ENCODE assay signal across 9 cellular contexts in genomic region chr12:111412830-111413441, GRCh38. TPM values are rescaled to one million over a fixed set of nuclear protein-coding genes. Genes with fewer than 3 reads are reported as not detected.
DNase-seq lines count a peak whose midpoint lies in the region; ATAC-seq and TF ChIP-seq lines count a peak whose summit lies in the region.
"Had no signal": no experiment of that assay in that cellular context is flagged by ENCODE, and none has a peak within 500 bp of the region (broad histone marks: within the 10 kb centered on the region; RNA-seq: fewer than 3 reads in every experiment).

No MANE protein-coding gene starts in this region.

- no peak for TF ChIP-seq EP300 in transverse colon (IDR thresholded peaks at IDR 0.05; ENCODE audit: low read depth)

- H2BK5ac ChIP-seq in mesenchymal stem cell (ENCODE audit: low read depth, low read length, poor library complexity, severe bottlenecking): peak overlapping the region; percentile 45

- peaks cover 28% of the 10 kb centered on the region for H3K4me1 ChIP-seq in cardiac muscle cell (ENCODE audit: low read depth)
- H3K4me1 ChIP-seq in mesenchymal stem cell (ENCODE audit: control insufficient read depth, insufficient read depth, low read depth, low read length): peaks cover 59% of the 10 kb centered on the region
- peaks cover 15 to 55% (median 34%) of the 10 kb centered on the region in 4 donors for H3K4me1 ChIP-seq in transverse colon

- no peaks in the 10 kb centered on the region for H3K36me3 ChIP-seq in cardiac muscle cell
- peaks cover 9 to 23% of the 10 kb centered on the region in 2 experiments for H3K36me3 ChIP-seq in mesenchymal stem cell (ENCODE audit: control insufficient read depth in 1 of 2, insufficient read depth in 2 of 2, low read depth in 1 of 2, low read length in 2 of 2)
- no peaks in the 10 kb centered on the region for H3K36me3 ChIP-seq in transverse colon

- no peak overlapping the region for H4K91ac ChIP-seq in mesenchymal stem cell (ENCODE audit: low read length)

- H3K27ac ChIP-seq in cardiac muscle cell (peak overlapping the region; percentile 82), mesenchymal stem cell (ENCODE audit: low read length, poor library complexity, severe bottlenecking) (peak overlapping the region; percentile 94), transverse colon (peak overlapping the region; percentile 28 to 93 (median 80))

- DNase-seq in cardiac muscle cell (ENCODE audit: low read depth in 1 of 2, low spot score in 1 of 2): no peak
- DNase-seq in cardiac septum (ENCODE audit: low spot score): no peak
- no peak for DNase-seq in activated naive CD4-positive, alpha-beta T cell treated with anti-CD3 and anti-CD28 coated beads, Interleukin-2, amount 50 U/mL, for 72 hours (ENCODE audit: low spot score in 2 of 2)
- no peak for DNase-seq in mesenchymal stem cell
- DNase-seq in transverse colon: no peak
- DNase-seq: NCI-H526 had no signal

- H3K36me3 Mint-ChIP-seq in activated naive CD4-positive, alpha-beta T cell treated with anti-CD3 and anti-CD28 coated beads, Interleukin-2, amount 50 U/mL, for 72 hours: peaks cover 8 to 9% of the 10 kb centered on the region in 2 donors

- no peak for TF ChIP-seq CTCF in cardiac muscle cell (IDR thresholded peaks at IDR 0.05; ENCODE audit: low read depth, low read length)
- TF ChIP-seq CTCF in transverse colon (IDR thresholded peaks at IDR 0.05): no peak

- no peak for TF ChIP-seq POLR2A in transverse colon (IDR thresholded peaks at IDR 0.05)

- H3K18ac ChIP-seq in mesenchymal stem cell (ENCODE audit: low read depth in 1 of 2, low read length in 2 of 2): peak overlapping the region; percentile 40 to 83

- WGBS in mesenchymal stem cell: 50% methylated on average over 6 of the region's 6 CpGs
- 70% methylated on average over 6 of the region's 6 CpGs; no CpG with 5 or more reads in 1 of the 2 donors for WGBS in transverse colon (ENCODE audit: low coverage in 1 of 2), 2 donors

- peak overlapping the region; percentile 80 to 93 for H3K27ac Mint-ChIP-seq in activated naive CD4-positive, alpha-beta T cell treated with anti-CD3 and anti-CD28 coated beads, Interleukin-2, amount 50 U/mL, for 72 hours

- ATAC-seq in activated naive CD4-positive, alpha-beta T cell treated with anti-CD3 and anti-CD28 coated beads, Interleukin-2, amount 50 U/mL, for 72 hours: no peak
- ATAC-seq in HG03175 (IDR thresholded peaks at IDR 0.05; ENCODE audit: unreplicated experiment) (no peak), GM19452 (IDR thresholded peaks at IDR 0.05; ENCODE audit: unreplicated experiment) (no peak), HG03354 (IDR thresholded peaks at IDR 0.05; ENCODE audit: poor library complexity, severe bottlenecking, unreplicated experiment) (no peak)

- no peak overlapping the region for H3K4me2 ChIP-seq in mesenchymal stem cell (ENCODE audit: low read length, poor library complexity, severe bottlenecking)

- H3K14ac ChIP-seq in mesenchymal stem cell (ENCODE audit: low read length in 2 of 2): no peak overlapping the region

- H3K27me3 ChIP-seq in cardiac muscle cell (no peaks in the 10 kb centered on the region), mesenchymal stem cell (ENCODE audit: control insufficient read depth in 1 of 2, insufficient read depth in 1 of 2, low read length in 2 of 2) (no peaks in the 10 kb centered on the region), transverse colon (no peaks in the 10 kb centered on the region)

- H3K4ac ChIP-seq in mesenchymal stem cell (ENCODE audit: low read depth in 1 of 2, low read length in 2 of 2): peak overlapping the region; percentile 6 to 42

- no peak overlapping the region for H3K9ac ChIP-seq in mesenchymal stem cell (ENCODE audit: low read length)

- H3K9me3 Mint-ChIP-seq in activated naive CD4-positive, alpha-beta T cell treated with anti-CD3 and anti-CD28 coated beads, Interleukin-2, amount 50 U/mL, for 72 hours: no peaks in the 10 kb centered on the region

- no peak overlapping the region for H2BK15ac ChIP-seq in mesenchymal stem cell (ENCODE audit: low read depth, poor library complexity, severe bottlenecking)

- peak overlapping the region; percentile 78 for H2AK5ac ChIP-seq in mesenchymal stem cell (ENCODE audit: low read length, severe bottlenecking)

- no peak overlapping the region for H2AFZ ChIP-seq in mesenchymal stem cell (ENCODE audit: low read depth, low read length)

- H3K79me1 ChIP-seq in mesenchymal stem cell (replicated peaks; ENCODE audit: low read length, poor library complexity, severe bottlenecking): no peaks in the 10 kb centered on the region

- in situ Hi-C loops in transverse colon (cut with MboI; ENCODE audit: low pct_ligation_motif_present in 1 of 4, low pct_unique_long_range_greater_than_20kb in 1 of 4, low sequenced_read_pairs in 3 of 4): no loop called here

- no peak overlapping the region for H3K23ac ChIP-seq in mesenchymal stem cell (ENCODE audit: low read length in 2 of 2)

- H2BK120ac ChIP-seq in mesenchymal stem cell (ENCODE audit: low read depth, low read length): peak overlapping the region; percentile 50

- peak overlapping the region in 1 of 2 experiments; percentile 18 for H2BK12ac ChIP-seq in mesenchymal stem cell (ENCODE audit: low read length in 2 of 2)

- H3K9me3 ChIP-seq in cardiac muscle cell (ENCODE audit: low read depth): no peaks in the 10 kb centered on the region
- H3K9me3 ChIP-seq in mesenchymal stem cell (ENCODE audit: control insufficient read depth, low read length): no peaks in the 10 kb centered on the region
- no peaks in the 10 kb centered on the region for H3K9me3 ChIP-seq in transverse colon

- H4K8ac ChIP-seq in mesenchymal stem cell (ENCODE audit: low read length): peak overlapping the region; percentile 66

- intact Hi-C loops in cardiac septum (cut with DNase I) (no loop called here), transverse colon (cut with DNase I; ENCODE audit: low total_unique reads) (no loop called here)

- H3K4me3 ChIP-seq in cardiac muscle cell: no peak overlapping the region
- H3K4me3 ChIP-seq in mesenchymal stem cell (ENCODE audit: insufficient read depth in 1 of 2, low read depth in 1 of 2, low read length in 2 of 2): no peak overlapping the region
- no peak overlapping the region for H3K4me3 ChIP-seq in transverse colon

RNA-seq across cellular contexts. Expression of gene SH2B3, which starts 7.2 kb away (rescaled TPM):
- total RNA-seq in cardiac muscle cell (7.5 and 11.6 TPM in 2 replicates), cardiac septum (33.7 TPM), transverse colon (10 to 100 TPM; 22.3 to 99.1 (median 43.6) TPM)
- 5.2 and 5.5 TPM in 2 replicates for polyA plus RNA-seq in cardiac muscle cell
- 10 to 100 TPM; 18.0 to 24.6 TPM for total RNA-seq in activated naive CD4-positive, alpha-beta T cell treated with anti-CD3 and anti-CD28 coated beads, Interleukin-2, amount 50 U/mL, for 72 hours
- 50.8 TPM for polyA plus RNA-seq in mesenchymal stem cell (2013, experiment 1 of 2)
- polyA plus RNA-seq in mesenchymal stem cell (2013, experiment 2 of 2): 50.3 TPM

RNA-seq across cellular contexts. Expression of gene PHETA1, which starts 44.0 kb away (rescaled TPM):
- total RNA-seq in cardiac muscle cell (28.6 and 31.5 TPM in 2 replicates), cardiac septum (18.6 TPM), transverse colon (10 to 100 TPM; 22.4 to 34.8 (median 28.1) TPM)
- 13.8 and 23.7 TPM in 2 replicates for polyA plus RNA-seq in cardiac muscle cell
- 1 to 10 TPM in 1 of 2 donors, under 1 TPM in 1; 0.64 to 1.5 TPM for total RNA-seq in activated naive CD4-positive, alpha-beta T cell treated with anti-CD3 and anti-CD28 coated beads, Interleukin-2, amount 50 U/mL, for 72 hours
- 6.6 TPM for polyA plus RNA-seq in mesenchymal stem cell (2013, experiment 1 of 2)
- 6.5 TPM for polyA plus RNA-seq in mesenchymal stem cell (2013, experiment 2 of 2)
